ENCODE assay signal across 1 cellular context in genomic region chr3:69080233-69080644, GRCh38.
TF ChIP-seq lines count a peak whose summit lies in the region.

UBA3 (minus strand) TSS chr3:69080365; CDS start chr3:69080353, 12 bp downstream.

TF ChIP-seq in HepG2, 621 proteins besides CTCF, POLR2A, EP300 and RAD21 (continued from another document and continues in another):
- TF ChIP-seq CERS6 (CRISPR knock-in tag; IDR thresholded peaks at IDR 0.05), result no peak
- TF ChIP-seq HMGXB4 (CRISPR knock-in tag; IDR thresholded peaks at IDR 0.05; ENCODE audit: borderline replicate concordance in 1 of 2, low read depth in 1 of 2), result no peak
- TF ChIP-seq ARNT (IDR thresholded peaks at IDR 0.05), result no peak
- no peak for TF ChIP-seq PLRG1 (conservative IDR thresholded peaks at IDR 0.05)
- TF ChIP-seq ZNF331 (CRISPR knock-in tag; IDR thresholded peaks at IDR 0.05), result peak; percentile 59; the same call in 1 of the 2 replicates
- no peak for TF ChIP-seq ZNF670 (CRISPR knock-in tag; IDR thresholded peaks at IDR 0.05; ENCODE audit: borderline replicate concordance)
- no peak for TF ChIP-seq ZNF10 (CRISPR knock-in tag; IDR thresholded peaks at IDR 0.05; ENCODE audit: borderline replicate concordance, low read depth)
- TF ChIP-seq ZNF800 (CRISPR knock-in tag; IDR thresholded peaks at IDR 0.05), result no peak
- TF ChIP-seq ZEB1 (IDR thresholded peaks at IDR 0.05; ENCODE audit: insufficient replicate concordance, low read depth), result no peak
- peak; percentile 85 for TF ChIP-seq ZNF143 (CRISPR knock-in tag; IDR thresholded peaks at IDR 0.05)
- 0 out of 2 replicates have a peak, but pooled peaks have one; percentile 17 for TF ChIP-seq MED1 (CRISPR knock-in tag; IDR thresholded peaks at IDR 0.05)
- no peak for TF ChIP-seq NR2F6 (IDR thresholded peaks at IDR 0.05)
- TF ChIP-seq NR2F6 (CRISPR knock-in tag; IDR thresholded peaks at IDR 0.05), result no peak
- TF ChIP-seq POGK (CRISPR knock-in tag; conservative IDR thresholded peaks at IDR 0.05), result no peak
- TF ChIP-seq TGIF2 (CRISPR knock-in tag; IDR thresholded peaks at IDR 0.05), result no peak
- TF ChIP-seq UBTF (CRISPR knock-in tag; IDR thresholded peaks at IDR 0.05), result peak; percentile 63; the same call in 1 of the 2 replicates
- TF ChIP-seq BRF2 (CRISPR knock-in tag; IDR thresholded peaks at IDR 0.05), result no peak
- TF ChIP-seq ZFX (CRISPR knock-in tag; IDR thresholded peaks at IDR 0.05; ENCODE audit: low read depth), result no peak
- no peak for TF ChIP-seq HBP1 (CRISPR knock-in tag; IDR thresholded peaks at IDR 0.05; ENCODE audit: low read depth)
- no peak; the same call in 1 of the 2 replicates for TF ChIP-seq RARA (CRISPR knock-in tag; IDR thresholded peaks at IDR 0.05)
- TF ChIP-seq BORCS8-MEF2B (CRISPR knock-in tag; IDR thresholded peaks at IDR 0.05), result 0 out of 2 replicates have a peak, but pooled peaks have one; percentile 27
- no peak for TF ChIP-seq AGO2 (optimal IDR thresholded peaks at IDR 0.05; ENCODE audit: low read depth, low read length)
- TF ChIP-seq ARID2 (CRISPR knock-in tag; IDR thresholded peaks at IDR 0.05; ENCODE audit: borderline replicate concordance), result no peak
- TF ChIP-seq ZNF142 (CRISPR knock-in tag; IDR thresholded peaks at IDR 0.05), result peak; percentile 88
- no peak for TF ChIP-seq ZNF83 (CRISPR knock-in tag; IDR thresholded peaks at IDR 0.05; ENCODE audit: borderline replicate concordance)
- no peak for TF ChIP-seq POLR2AphosphoS2 (IDR thresholded peaks at IDR 0.05; ENCODE audit: low read depth, low read length)
- TF ChIP-seq ZBTB38 (CRISPR knock-in tag; IDR thresholded peaks at IDR 0.05), result no peak
- TF ChIP-seq NONO (IDR thresholded peaks at IDR 0.05), result no peak
- TF ChIP-seq NONO (CRISPR knock-in tag; conservative IDR thresholded peaks at IDR 0.05), result peak; percentile 44; the same call in 1 of the 2 replicates
- no peak; the same call in 1 of the 2 replicates for TF ChIP-seq ATF2 (CRISPR knock-in tag; IDR thresholded peaks at IDR 0.05)
- TF ChIP-seq ZNF879 (CRISPR knock-in tag; IDR thresholded peaks at IDR 0.05), result no peak
- TF ChIP-seq ZNF570 (CRISPR knock-in tag; IDR thresholded peaks at IDR 0.05; ENCODE audit: borderline replicate concordance), result no peak
- no peak for TF ChIP-seq PBX3 (CRISPR knock-in tag; IDR thresholded peaks at IDR 0.05; ENCODE audit: borderline replicate concordance)
- no peak for TF ChIP-seq ATF3 (CRISPR knock-in tag; IDR thresholded peaks at IDR 0.05)
- no peak for TF ChIP-seq HCFC1 (IDR thresholded peaks at IDR 0.05; ENCODE audit: low read depth, low read length)
